Comparison of ENCODE assay signal across 24 cellular contexts in the genomic region with DNA sequence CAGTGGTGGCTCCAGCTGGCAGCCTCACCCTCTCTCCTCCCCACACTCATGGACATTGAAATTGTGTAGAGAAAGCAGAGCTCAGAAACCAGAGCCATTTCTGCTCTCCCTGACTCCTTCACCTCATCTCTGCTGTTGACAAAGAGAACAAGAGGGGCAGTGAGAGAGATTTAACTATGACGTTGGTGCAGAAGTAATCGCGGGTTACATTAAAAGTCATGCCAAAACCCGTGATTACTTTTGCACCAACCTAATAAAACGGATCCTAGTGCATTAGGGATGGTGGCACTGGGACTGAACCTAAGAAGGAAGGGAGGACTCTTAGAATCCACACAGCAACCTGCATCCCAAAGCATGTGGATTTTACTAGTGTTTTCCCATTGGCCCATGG.
"Had no signal": no experiment of that assay in that cellular context is flagged by ENCODE, and none has a peak within 500 bp of the region (broad histone marks: within the 10 kb centered on the region; RNA-seq: fewer than 3 reads in every experiment).

No MANE protein-coding gene starts in this region.

- H3K27me3 ChIP-seq: cardiac muscle cell, gastroesophageal sphincter, heart left ventricle, tibial artery had no signal

- H3K36me3 ChIP-seq: cardiac muscle cell, gastroesophageal sphincter, heart left ventricle, tibial artery had no signal

- ATAC-seq: activated CD8-positive, alpha-beta memory T cell treated with anti-CD3 and anti-CD28 coated beads, Interleukin-2, amount 10 ng/mL, durations not matched to agents 7 days and 5 days; esophagus mucosa; gastroesophageal sphincter; heart left ventricle; left lobe of liver; stimulated activated naive CD8-positive, alpha-beta T cell treated with anti-CD3 and anti-CD28 coated beads, Interleukin-15, Interleukin-2, amounts not matched to agents 100 U/mL and 50 U/mL, for 24 hours had no signal

- DNase-seq: activated CD4-positive, alpha-beta memory T cell treated with anti-CD3 and anti-CD28 coated beads, Interleukin-2, amount 10 ng/mL, durations not matched to agents 7 days and 5 days; activated CD4-positive, alpha-beta T cell treated with anti-CD3 and anti-CD28 coated beads for 48 hours; activated CD4-positive, CD25-positive, alpha-beta regulatory T cell; activated CD8-positive, alpha-beta memory T cell treated with anti-CD3 and anti-CD28 coated beads, Interleukin-2, amount 10 ng/mL, durations not matched to agents 7 days and 5 days; activated naive CD4-positive, alpha-beta T cell treated with Interleukin-2 at 50 U/mL for 16 hours; activated naive CD8-positive, alpha-beta T cell treated with anti-CD3 and anti-CD28 coated beads, Interleukin-2, amount 10 ng/mL, durations not matched to agents 7 days and 5 days; amygdala; effector CD8-positive, alpha-beta T cell; heart left ventricle; kidney; nephron progenitor cell; occipital lobe; retina; stimulated activated CD4-positive, alpha-beta T cell treated with anti-CD3 and anti-CD28 coated beads, Interleukin-12 subunit alpha, Interleukin-12 subunit beta, amount 100 ng/mL, for 4 hours; stimulated activated CD4-positive, alpha-beta T cell treated with anti-CD3 and anti-CD28 coated beads, Interleukin-1b, Interleukin-23, amount 100 ng/mL, for 48 hours; stimulated activated naive CD8-positive, alpha-beta T cell treated with anti-CD3 and anti-CD28 coated beads, Interleukin-15, Interleukin-2, amounts not matched to agents 100 U/mL and 50 U/mL, for 24 hours; substantia nigra; T1000; tibial artery had no signal

- H3K4me3 ChIP-seq: cardiac muscle cell, gastroesophageal sphincter, heart left ventricle, lung, tibial artery had no signal

- H3K27ac ChIP-seq: cardiac muscle cell, heart left ventricle had no signal
